In the genomic region with DNA sequence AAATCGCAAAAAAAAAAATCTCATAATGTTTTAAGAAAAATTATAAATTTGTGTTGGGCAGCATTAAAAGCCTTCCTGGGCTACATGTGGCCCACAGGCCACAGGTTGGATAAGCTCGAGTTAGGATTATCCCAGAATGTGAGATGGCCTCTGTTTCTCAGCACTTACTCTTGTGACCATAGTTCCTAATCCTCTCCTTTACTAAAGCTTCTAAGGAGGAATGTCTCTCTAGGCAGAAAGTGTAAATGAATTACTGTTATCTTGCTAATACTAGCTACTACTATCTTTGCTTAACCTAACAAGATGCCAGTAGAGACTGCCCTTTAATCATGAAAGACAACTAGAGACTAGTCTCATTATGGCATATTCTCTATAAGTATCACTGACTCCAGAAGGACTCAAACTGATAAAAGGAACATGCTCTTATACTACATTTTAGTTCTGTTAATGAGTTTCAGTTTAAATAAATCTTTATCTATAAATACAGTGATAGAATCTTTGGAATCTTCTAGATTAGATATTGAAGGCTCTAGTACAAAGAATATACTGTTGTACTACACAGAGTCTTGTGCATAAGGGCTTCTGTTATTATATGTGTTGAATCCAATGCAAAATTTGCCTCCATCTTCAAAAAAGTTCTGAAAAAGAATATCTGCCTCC, we compare ENCODE assay signal across 19 cellular contexts. TPM values are rescaled to one million over a fixed set of nuclear protein-coding genes. Genes with fewer than 3 reads are reported as not detected.
DNase-seq lines count a peak whose midpoint lies in the region; ATAC-seq and TF ChIP-seq lines count a peak whose summit lies in the region.
"Had no signal": no experiment of that assay in that cellular context is flagged by ENCODE, and none has a peak within 500 bp of the region (broad histone marks: within the 10 kb centered on the region; RNA-seq: fewer than 3 reads in every experiment).

No MANE protein-coding gene starts in this region.

- H3K4me1 ChIP-seq in GM23338 (ENCODE audit: insufficient read depth) (peaks cover 9% of the 10 kb centered on the region; the same call in 1 of the 2 replicates), gastrocnemius medialis (peaks cover 11 to 34% of the 10 kb centered on the region in 2 donors)
- H3K4me1 ChIP-seq: BE2C had no signal

- H3F3A ChIP-seq in GM23338 (replicated peaks; ENCODE audit: low read depth): no peaks in the 10 kb centered on the region

- TF ChIP-seq POLR2A in gastrocnemius medialis (IDR thresholded peaks at IDR 0.05): no peak

- in situ Hi-C loops in gastrocnemius medialis (cut with MboI; ENCODE audit: low sequenced_read_pairs in 4 of 4): no loop called here

- H2AFZ ChIP-seq in GM23338: no peak overlapping the region
- H2AFZ ChIP-seq: GM23248 had no signal

- no peaks in the 10 kb centered on the region for H3K79me2 ChIP-seq in GM23338 (replicated peaks; ENCODE audit: insufficient read depth)

- H3K27ac ChIP-seq in GM23338 (ENCODE audit: low read depth): 0 out of 2 replicates have a peak overlapping the region, but pooled peaks have one; percentile 0
- H3K27ac ChIP-seq in WERI-Rb-1: no peak overlapping the region
- H3K27ac ChIP-seq in gastrocnemius medialis: peak overlapping the region; percentile 60 to 72 (median 66)
- H3K27ac ChIP-seq in coronary artery: no peak overlapping the region
- H3K27ac ChIP-seq: GM23248, KMS-11 had no signal

- peak; percentile 37 for DNase-seq in GM23338 (ENCODE audit: low spot score)
- DNase-seq in WERI-Rb-1: peak; percentile 33
- DNase-seq in effector memory CD8-positive, alpha-beta T cell: no peak
- DNase-seq in gastrocnemius medialis: no peak
- no peak for DNase-seq in coronary artery (ENCODE audit: low spot score)
- no peak for DNase-seq in activated naive CD4-positive, alpha-beta T cell treated with anti-CD3 and anti-CD28 coated beads, Interleukin-2, amount 50 U/mL, for 72 hours (ENCODE audit: low spot score in 2 of 2)
- DNase-seq in activated CD4-positive, alpha-beta T cell treated with anti-CD3 and anti-CD28 coated beads, Interleukin-2, amount 50 U/mL, for 48 hours: no peak
- DNase-seq in HUDEP-2 (lab: John Stamatoyannopoulos, UW; ENCODE audit: unreplicated experiment in 76 of 76): no peak
- DNase-seq: BE2C, EL, GF-D8, GM23248, NCI-H1105, NCI-H146, NCI-H2029, NCI-H2227 treated with DMSO at 0.1 percent for 48 hours, NCI-H510A had no signal

- H3K9me3 Mint-ChIP-seq in GM23338: no peaks in the 10 kb centered on the region
- H3K9me3 Mint-ChIP-seq in effector memory CD8-positive, alpha-beta T cell: no peaks in the 10 kb centered on the region
- H3K9me3 Mint-ChIP-seq in activated naive CD4-positive, alpha-beta T cell treated with anti-CD3 and anti-CD28 coated beads, Interleukin-2, amount 50 U/mL, for 72 hours: no peaks in the 10 kb centered on the region

- no peaks in the 10 kb centered on the region for H3K9me3 ChIP-seq in WERI-Rb-1 (ENCODE audit: severe bottlenecking)
- H3K9me3 ChIP-seq in gastrocnemius medialis: no peaks in the 10 kb centered on the region
- H3K9me3 ChIP-seq: BE2C had no signal

- no peak overlapping the region for H3K4me3 Mint-ChIP-seq in GM23338
- H3K4me3 Mint-ChIP-seq in effector memory CD8-positive, alpha-beta T cell: no peak overlapping the region

- H3K36me3 ChIP-seq in GM23338 (ENCODE audit: insufficient read depth) (no peaks in the 10 kb centered on the region), WERI-Rb-1 (peaks cover 20% of the 10 kb centered on the region), gastrocnemius medialis (peaks cover 0 to 11% of the 10 kb centered on the region in 2 donors)

- H4K20me1 ChIP-seq in GM23338 (replicated peaks; ENCODE audit: insufficient read depth): no peaks in the 10 kb centered on the region

- intact Hi-C loops in gastrocnemius medialis (cut with DNase I; ENCODE audit: low total_unique reads): loop anchor here (5.0 kb wide), 2 partner anchors 479 to 891 kb away; a partner anchor contains a TSS

- H3K27ac Mint-ChIP-seq in GM23338: peak overlapping the region; percentile 59; the same call in 1 of the 2 replicates
- H3K27ac Mint-ChIP-seq in effector memory CD8-positive, alpha-beta T cell: peak overlapping the region; percentile 12 to 61
- H3K27ac Mint-ChIP-seq in activated naive CD4-positive, alpha-beta T cell treated with anti-CD3 and anti-CD28 coated beads, Interleukin-2, amount 50 U/mL, for 72 hours: no peak overlapping the region

- H3K27me3 ChIP-seq in GM23338 (ENCODE audit: insufficient read depth) (no peaks in the 10 kb centered on the region), WERI-Rb-1 (ENCODE audit: insufficient read depth, low read depth, severe bottlenecking) (no peaks in the 10 kb centered on the region), gastrocnemius medialis (no peaks in the 10 kb centered on the region)
- H3K27me3 ChIP-seq: BE2C had no signal

- H3K4me3 ChIP-seq in GM23338 (no peak overlapping the region), WERI-Rb-1 (ENCODE audit: low read depth, low read length) (no peak overlapping the region), gastrocnemius medialis (no peak overlapping the region), coronary artery (no peak overlapping the region)
- H3K4me3 ChIP-seq: GM23248 had no signal

- H3K4me2 ChIP-seq in GM23338: no peak overlapping the region
- H3K4me2 ChIP-seq: KMS-11 had no signal

- H3K4me1 Mint-ChIP-seq in GM23338: peaks cover 9% of the 10 kb centered on the region; the same call in 2 of the 3 replicates
- H3K4me1 Mint-ChIP-seq in effector memory CD8-positive, alpha-beta T cell (ENCODE audit: low read depth in 2 of 2): peaks cover 6 to 11% of the 10 kb centered on the region in 2 donors

- no peaks in the 10 kb centered on the region for H3K9me2 ChIP-seq in GM23338 (ENCODE audit: insufficient read depth)

- peaks cover 5% of the 10 kb centered on the region; the same call in 1 of the 3 replicates for H3K36me3 Mint-ChIP-seq in GM23338 (ENCODE audit: low read depth)
- H3K36me3 Mint-ChIP-seq in effector memory CD8-positive, alpha-beta T cell (ENCODE audit: insufficient read depth): peaks cover 23% of the 10 kb centered on the region
- H3K36me3 Mint-ChIP-seq in activated naive CD4-positive, alpha-beta T cell treated with anti-CD3 and anti-CD28 coated beads, Interleukin-2, amount 50 U/mL, for 72 hours: peaks cover 0 to 4% of the 10 kb centered on the region in 2 donors

- H3K27me3 Mint-ChIP-seq in GM23338 (ENCODE audit: insufficient read depth, low read depth, poor library complexity): peaks cover 3% of the 10 kb centered on the region
- H3K27me3 Mint-ChIP-seq in effector memory CD8-positive, alpha-beta T cell: no peaks in the 10 kb centered on the region

- no peak for TF ChIP-seq CTCF in GM23338 (conservative IDR thresholded peaks at IDR 0.05; ENCODE audit: low read depth in 2 of 2)
- no peak for TF ChIP-seq CTCF in WERI-Rb-1 (IDR thresholded peaks at IDR 0.05; ENCODE audit: low read depth, low read length)
- TF ChIP-seq CTCF in gastrocnemius medialis (IDR thresholded peaks at IDR 0.05 in 4 of 5, conservative IDR thresholded peaks at IDR 0.05 in 1 of 5): no peak
- no peak for TF ChIP-seq CTCF in coronary artery (IDR thresholded peaks at IDR 0.05)

- ATAC-seq in GM23338: peak; percentile 77
- no peak for ATAC-seq in effector memory CD8-positive, alpha-beta T cell (replicated peaks)
- no peak for ATAC-seq in gastrocnemius medialis
- ATAC-seq in activated naive CD4-positive, alpha-beta T cell treated with anti-CD3 and anti-CD28 coated beads, Interleukin-2, amount 50 U/mL, for 72 hours: no peak
- ATAC-seq: HCT116 had no signal

TF ChIP-seq in GM23338, 12 proteins besides CTCF, POLR2A, EP300 and RAD21 (continues in another document):
- TF ChIP-seq CREB1 (CRISPR knock-in tag; IDR thresholded peaks at IDR 0.05; ENCODE audit: low read depth): no peak
- TF ChIP-seq STAT1 (IDR thresholded peaks at IDR 0.05; ENCODE audit: unreplicated experiment): no peak
- TF ChIP-seq, protein P1, sequence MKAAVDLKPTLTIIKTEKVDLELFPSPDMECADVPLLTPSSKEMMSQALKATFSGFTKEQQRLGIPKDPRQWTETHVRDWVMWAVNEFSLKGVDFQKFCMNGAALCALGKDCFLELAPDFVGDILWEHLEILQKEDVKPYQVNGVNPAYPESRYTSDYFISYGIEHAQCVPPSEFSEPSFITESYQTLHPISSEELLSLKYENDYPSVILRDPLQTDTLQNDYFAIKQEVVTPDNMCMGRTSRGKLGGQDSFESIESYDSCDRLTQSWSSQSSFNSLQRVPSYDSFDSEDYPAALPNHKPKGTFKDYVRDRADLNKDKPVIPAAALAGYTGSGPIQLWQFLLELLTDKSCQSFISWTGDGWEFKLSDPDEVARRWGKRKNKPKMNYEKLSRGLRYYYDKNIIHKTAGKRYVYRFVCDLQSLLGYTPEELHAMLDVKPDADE (IDR thresholded peaks at IDR 0.05): no peak
- no peak for TF ChIP-seq ZNF331 (CRISPR knock-in tag; IDR thresholded peaks at IDR 0.05; ENCODE audit: low read depth)
- TF ChIP-seq JUNB (IDR thresholded peaks at IDR 0.05; ENCODE audit: unreplicated experiment): no peak

RNA-seq across cellular contexts. Expression of a gene that starts 13.8 kb away (rescaled TPM):
- 8.7 and 12.5 TPM in 2 replicates for total RNA-seq in GM23338 (2014; rRNA removed; shearing (Covaris generic))
- 3.9 and 4.1 TPM in 2 replicates for polyA plus RNA-seq in GM23338 (2016; fragmentation: Nextera tagmentation; extraction: Ambion mirVana)
- total RNA-seq in gastrocnemius medialis: 10 to 100 TPM in 1 of 4 donors, 1 to 10 TPM in 3; 5.5 to 13.9 (median 6.7) TPM
- total RNA-seq in activated naive CD4-positive, alpha-beta T cell treated with anti-CD3 and anti-CD28 coated beads, Interleukin-2, amount 50 U/mL, for 72 hours: 10 to 100 TPM in 1 of 2 donors, 1 to 10 TPM in 1; 9.1 to 15.9 TPM

RNA-seq across cellular contexts. Expression of a gene that starts 14.0 kb away (rescaled TPM):
- 12.0 and 13.0 TPM in 2 replicates for total RNA-seq in GM23338 (2014; rRNA removed; shearing (Covaris generic))
- polyA plus RNA-seq in GM23338 (2016; fragmentation: Nextera tagmentation; extraction: Ambion mirVana): 18.8 and 24.1 TPM in 2 replicates
- 10 to 100 TPM in 2 of 4 donors, 1 to 10 TPM in 2; 7.0 to 10.8 (median 9.7) TPM for total RNA-seq in gastrocnemius medialis
- 10 to 100 TPM; 10.7 to 11.5 TPM for total RNA-seq in activated naive CD4-positive, alpha-beta T cell treated with anti-CD3 and anti-CD28 coated beads, Interleukin-2, amount 50 U/mL, for 72 hours

Comparison
In these comparisons a context has a peak if more than half of its experiments do, and no peak if none do; other contexts are left out.
1. DNase-seq: peak in GM23338 (single experiment) and WERI-Rb-1 (single experiment); none in effector memory CD8-positive, alpha-beta T cell (0 of 3), gastrocnemius medialis (0 of 2), coronary artery (single experiment), activated naive CD4-positive, alpha-beta T cell treated with anti-CD3 and anti-CD28 coated beads, Interleukin-2, amount 50 U/mL, for 72 hours (0 of 2), activated CD4-positive, alpha-beta T cell treated with anti-CD3 and anti-CD28 coated beads, Interleukin-2, amount 50 U/mL, for 48 hours (0 of 2) and HUDEP-2 (0 of 76).
2. H3K27ac ChIP-seq: peak in GM23338 (single experiment) and gastrocnemius medialis (4 of 4); none in WERI-Rb-1 (single experiment) and coronary artery (0 of 2).
3. H3K27ac Mint-ChIP-seq: peak in GM23338 (single experiment) and effector memory CD8-positive, alpha-beta T cell (2 of 2); none in activated naive CD4-positive, alpha-beta T cell treated with anti-CD3 and anti-CD28 coated beads, Interleukin-2, amount 50 U/mL, for 72 hours (0 of 2).